ENCODE assay signal across 3 cellular contexts in the genomic region with DNA sequence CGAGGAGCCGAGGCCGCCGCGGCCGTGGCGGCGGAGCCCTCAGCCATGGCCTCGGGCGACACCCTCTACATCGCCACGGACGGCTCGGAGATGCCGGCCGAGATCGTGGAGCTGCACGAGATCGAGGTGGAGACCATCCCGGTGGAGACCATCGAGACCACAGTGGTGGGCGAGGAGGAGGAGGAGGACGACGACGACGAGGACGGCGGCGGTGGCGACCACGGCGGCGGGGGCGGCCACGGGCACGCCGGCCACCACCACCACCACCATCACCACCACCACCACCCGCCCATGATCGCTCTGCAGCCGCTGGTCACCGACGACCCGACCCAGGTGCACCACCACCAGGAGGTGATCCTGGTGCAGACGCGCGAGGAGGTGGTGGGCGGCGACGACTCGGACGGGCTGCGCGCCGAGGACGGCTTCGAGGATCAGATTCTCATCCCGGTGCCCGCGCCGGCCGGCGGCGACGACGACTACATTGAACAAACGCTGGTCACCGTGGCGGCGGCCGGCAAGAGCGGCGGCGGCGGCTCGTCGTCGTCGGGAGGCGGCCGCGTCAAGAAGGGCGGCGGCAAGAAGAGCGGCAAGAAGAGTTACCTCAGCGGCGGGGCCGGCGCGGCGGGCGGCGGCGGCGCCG.
TF ChIP-seq lines count a peak whose summit lies in the region.

No MANE protein-coding gene starts in this region.

TF ChIP-seq in SK-N-SH, 30 proteins besides CTCF, POLR2A, EP300 and RAD21:
- TF ChIP-seq, protein P1, sequence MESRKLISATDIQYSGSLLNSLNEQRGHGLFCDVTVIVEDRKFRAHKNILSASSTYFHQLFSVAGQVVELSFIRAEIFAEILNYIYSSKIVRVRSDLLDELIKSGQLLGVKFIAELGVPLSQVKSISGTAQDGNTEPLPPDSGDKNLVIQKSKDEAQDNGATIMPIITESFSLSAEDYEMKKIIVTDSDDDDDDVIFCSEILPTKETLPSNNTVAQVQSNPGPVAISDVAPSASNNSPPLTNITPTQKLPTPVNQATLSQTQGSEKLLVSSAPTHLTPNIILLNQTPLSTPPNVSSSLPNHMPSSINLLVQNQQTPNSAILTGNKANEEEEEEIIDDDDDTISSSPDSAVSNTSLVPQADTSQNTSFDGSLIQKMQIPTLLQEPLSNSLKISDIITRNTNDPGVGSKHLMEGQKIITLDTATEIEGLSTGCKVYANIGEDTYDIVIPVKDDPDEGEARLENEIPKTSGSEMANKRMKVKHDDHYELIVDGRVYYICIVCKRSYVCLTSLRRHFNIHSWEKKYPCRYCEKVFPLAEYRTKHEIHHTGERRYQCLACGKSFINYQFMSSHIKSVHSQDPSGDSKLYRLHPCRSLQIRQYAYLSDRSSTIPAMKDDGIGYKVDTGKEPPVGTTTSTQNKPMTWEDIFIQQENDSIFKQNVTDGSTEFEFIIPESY (IDR thresholded peaks at IDR 0.05; ENCODE audit: borderline replicate concordance, low read depth): no peak
- TF ChIP-seq MEF2A (IDR thresholded peaks at IDR 0.05; ENCODE audit: borderline replicate concordance, low read depth) (no peak), GABPA (IDR thresholded peaks at IDR 0.05; ENCODE audit: low read depth) (no peak), ELF1 (IDR thresholded peaks at IDR 0.05) (no peak), EZH2phosphoT487 (IDR thresholded peaks at IDR 0.05; ENCODE audit: borderline replicate concordance, low read depth) (no peak), POLR2AphosphoS5 (IDR thresholded peaks at IDR 0.05; ENCODE audit: low read depth, low read length) (no peak), TCF12 (IDR thresholded peaks at IDR 0.05) (no peak), MXI1 (IDR thresholded peaks at IDR 0.05; ENCODE audit: low read depth, low read length) (no peak), RCOR1 (IDR thresholded peaks at IDR 0.05; ENCODE audit: low read length) (no peak), TAF1 (IDR thresholded peaks at IDR 0.05; ENCODE audit: borderline replicate concordance, low read depth, low read length) (no peak), YY1 (IDR thresholded peaks at IDR 0.05; ENCODE audit: low read depth) (no peak), NFIC (IDR thresholded peaks at IDR 0.05; ENCODE audit: borderline replicate concordance) (no peak), NRF1 (IDR thresholded peaks at IDR 0.05; ENCODE audit: low read depth, low read length) (no peak), FOXM1 (IDR thresholded peaks at IDR 0.05; ENCODE audit: low read depth) (no peak)
- TF ChIP-seq, protein P2, sequence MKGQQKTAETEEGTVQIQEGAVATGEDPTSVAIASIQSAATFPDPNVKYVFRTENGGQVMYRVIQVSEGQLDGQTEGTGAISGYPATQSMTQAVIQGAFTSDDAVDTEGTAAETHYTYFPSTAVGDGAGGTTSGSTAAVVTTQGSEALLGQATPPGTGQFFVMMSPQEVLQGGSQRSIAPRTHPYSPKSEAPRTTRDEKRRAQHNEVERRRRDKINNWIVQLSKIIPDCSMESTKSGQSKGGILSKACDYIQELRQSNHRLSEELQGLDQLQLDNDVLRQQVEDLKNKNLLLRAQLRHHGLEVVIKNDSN (IDR thresholded peaks at IDR 0.05; ENCODE audit: borderline replicate concordance, low read depth): no peak
- TF ChIP-seq, protein P3, sequence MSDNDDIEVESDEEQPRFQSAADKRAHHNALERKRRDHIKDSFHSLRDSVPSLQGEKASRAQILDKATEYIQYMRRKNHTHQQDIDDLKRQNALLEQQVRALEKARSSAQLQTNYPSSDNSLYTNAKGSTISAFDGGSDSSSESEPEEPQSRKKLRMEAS (IDR thresholded peaks at IDR 0.05; ENCODE audit: low read depth): no peak

TF ChIP-seq in SK-N-SH treated with all-trans-retinoic acid at 6 μM for 48 hours, 23 proteins besides CTCF, POLR2A, EP300 and RAD21 (continued from another document and continues in another):
- TF ChIP-seq, protein P4, sequence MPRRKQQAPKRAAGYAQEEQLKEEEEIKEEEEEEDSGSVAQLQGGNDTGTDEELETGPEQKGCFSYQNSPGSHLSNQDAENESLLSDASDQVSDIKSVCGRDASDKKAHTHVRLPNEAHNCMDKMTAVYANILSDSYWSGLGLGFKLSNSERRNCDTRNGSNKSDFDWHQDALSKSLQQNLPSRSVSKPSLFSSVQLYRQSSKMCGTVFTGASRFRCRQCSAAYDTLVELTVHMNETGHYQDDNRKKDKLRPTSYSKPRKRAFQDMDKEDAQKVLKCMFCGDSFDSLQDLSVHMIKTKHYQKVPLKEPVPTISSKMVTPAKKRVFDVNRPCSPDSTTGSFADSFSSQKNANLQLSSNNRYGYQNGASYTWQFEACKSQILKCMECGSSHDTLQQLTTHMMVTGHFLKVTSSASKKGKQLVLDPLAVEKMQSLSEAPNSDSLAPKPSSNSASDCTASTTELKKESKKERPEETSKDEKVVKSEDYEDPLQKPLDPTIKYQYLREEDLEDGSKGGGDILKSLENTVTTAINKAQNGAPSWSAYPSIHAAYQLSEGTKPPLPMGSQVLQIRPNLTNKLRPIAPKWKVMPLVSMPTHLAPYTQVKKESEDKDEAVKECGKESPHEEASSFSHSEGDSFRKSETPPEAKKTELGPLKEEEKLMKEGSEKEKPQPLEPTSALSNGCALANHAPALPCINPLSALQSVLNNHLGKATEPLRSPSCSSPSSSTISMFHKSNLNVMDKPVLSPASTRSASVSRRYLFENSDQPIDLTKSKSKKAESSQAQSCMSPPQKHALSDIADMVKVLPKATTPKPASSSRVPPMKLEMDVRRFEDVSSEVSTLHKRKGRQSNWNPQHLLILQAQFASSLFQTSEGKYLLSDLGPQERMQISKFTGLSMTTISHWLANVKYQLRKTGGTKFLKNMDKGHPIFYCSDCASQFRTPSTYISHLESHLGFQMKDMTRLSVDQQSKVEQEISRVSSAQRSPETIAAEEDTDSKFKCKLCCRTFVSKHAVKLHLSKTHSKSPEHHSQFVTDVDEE (CRISPR knock-in tag; IDR thresholded peaks at IDR 0.05): no peak
- no peak for TF ChIP-seq ZNF8 (CRISPR knock-in tag; IDR thresholded peaks at IDR 0.05)
- TF ChIP-seq, protein P5, sequence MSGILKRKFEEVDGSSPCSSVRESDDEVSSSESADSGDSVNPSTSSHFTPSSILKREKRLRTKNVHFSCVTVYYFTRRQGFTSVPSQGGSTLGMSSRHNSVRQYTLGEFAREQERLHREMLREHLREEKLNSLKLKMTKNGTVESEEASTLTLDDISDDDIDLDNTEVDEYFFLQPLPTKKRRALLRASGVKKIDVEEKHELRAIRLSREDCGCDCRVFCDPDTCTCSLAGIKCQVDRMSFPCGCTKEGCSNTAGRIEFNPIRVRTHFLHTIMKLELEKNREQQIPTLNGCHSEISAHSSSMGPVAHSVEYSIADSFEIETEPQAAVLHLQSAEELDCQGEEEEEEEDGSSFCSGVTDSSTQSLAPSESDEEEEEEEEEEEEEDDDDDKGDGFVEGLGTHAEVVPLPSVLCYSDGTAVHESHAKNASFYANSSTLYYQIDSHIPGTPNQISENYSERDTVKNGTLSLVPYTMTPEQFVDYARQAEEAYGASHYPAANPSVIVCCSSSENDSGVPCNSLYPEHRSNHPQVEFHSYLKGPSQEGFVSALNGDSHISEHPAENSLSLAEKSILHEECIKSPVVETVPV (CRISPR knock-in tag; IDR thresholded peaks at IDR 0.05): no peak
- TF ChIP-seq, protein P6, sequence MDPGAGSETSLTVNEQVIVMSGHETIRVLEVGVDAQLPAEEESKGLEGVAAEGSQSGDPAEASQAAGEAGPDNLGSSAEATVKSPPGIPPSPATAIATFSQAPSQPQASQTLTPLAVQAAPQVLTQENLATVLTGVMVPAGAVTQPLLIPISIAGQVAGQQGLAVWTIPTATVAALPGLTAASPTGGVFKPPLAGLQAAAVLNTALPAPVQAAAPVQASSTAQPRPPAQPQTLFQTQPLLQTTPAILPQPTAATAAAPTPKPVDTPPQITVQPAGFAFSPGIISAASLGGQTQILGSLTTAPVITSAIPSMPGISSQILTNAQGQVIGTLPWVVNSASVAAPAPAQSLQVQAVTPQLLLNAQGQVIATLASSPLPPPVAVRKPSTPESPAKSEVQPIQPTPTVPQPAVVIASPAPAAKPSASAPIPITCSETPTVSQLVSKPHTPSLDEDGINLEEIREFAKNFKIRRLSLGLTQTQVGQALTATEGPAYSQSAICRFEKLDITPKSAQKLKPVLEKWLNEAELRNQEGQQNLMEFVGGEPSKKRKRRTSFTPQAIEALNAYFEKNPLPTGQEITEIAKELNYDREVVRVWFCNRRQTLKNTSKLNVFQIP (CRISPR knock-in tag; IDR thresholded peaks at IDR 0.05; ENCODE audit: borderline replicate concordance, low read depth): no peak
- no peak for TF ChIP-seq TCF4 (CRISPR knock-in tag; IDR thresholded peaks at IDR 0.05; ENCODE audit: borderline replicate concordance)
- no peak for TF ChIP-seq TOX (CRISPR knock-in tag; IDR thresholded peaks at IDR 0.05; ENCODE audit: borderline replicate concordance)
- no peak for TF ChIP-seq OSR1 (CRISPR knock-in tag; IDR thresholded peaks at IDR 0.05)
- TF ChIP-seq ESRRG (CRISPR knock-in tag; IDR thresholded peaks at IDR 0.05): no peak
- no peak for TF ChIP-seq ZNF70 (CRISPR knock-in tag; IDR thresholded peaks at IDR 0.05)

TF ChIP-seq in neural cell, 6 proteins besides CTCF, POLR2A, EP300 and RAD21 (continued from another document):
- TF ChIP-seq SMC3 (conservative IDR thresholded peaks at IDR 0.05; ENCODE audit: poor library complexity): no peak
- no peak for TF ChIP-seq EZH2 (IDR thresholded peaks at IDR 0.05; ENCODE audit: borderline replicate concordance, insufficient read depth, low read length, poor library complexity, severe bottlenecking)
